1 cellular context compared by ENCODE assay signal in the genomic region with DNA sequence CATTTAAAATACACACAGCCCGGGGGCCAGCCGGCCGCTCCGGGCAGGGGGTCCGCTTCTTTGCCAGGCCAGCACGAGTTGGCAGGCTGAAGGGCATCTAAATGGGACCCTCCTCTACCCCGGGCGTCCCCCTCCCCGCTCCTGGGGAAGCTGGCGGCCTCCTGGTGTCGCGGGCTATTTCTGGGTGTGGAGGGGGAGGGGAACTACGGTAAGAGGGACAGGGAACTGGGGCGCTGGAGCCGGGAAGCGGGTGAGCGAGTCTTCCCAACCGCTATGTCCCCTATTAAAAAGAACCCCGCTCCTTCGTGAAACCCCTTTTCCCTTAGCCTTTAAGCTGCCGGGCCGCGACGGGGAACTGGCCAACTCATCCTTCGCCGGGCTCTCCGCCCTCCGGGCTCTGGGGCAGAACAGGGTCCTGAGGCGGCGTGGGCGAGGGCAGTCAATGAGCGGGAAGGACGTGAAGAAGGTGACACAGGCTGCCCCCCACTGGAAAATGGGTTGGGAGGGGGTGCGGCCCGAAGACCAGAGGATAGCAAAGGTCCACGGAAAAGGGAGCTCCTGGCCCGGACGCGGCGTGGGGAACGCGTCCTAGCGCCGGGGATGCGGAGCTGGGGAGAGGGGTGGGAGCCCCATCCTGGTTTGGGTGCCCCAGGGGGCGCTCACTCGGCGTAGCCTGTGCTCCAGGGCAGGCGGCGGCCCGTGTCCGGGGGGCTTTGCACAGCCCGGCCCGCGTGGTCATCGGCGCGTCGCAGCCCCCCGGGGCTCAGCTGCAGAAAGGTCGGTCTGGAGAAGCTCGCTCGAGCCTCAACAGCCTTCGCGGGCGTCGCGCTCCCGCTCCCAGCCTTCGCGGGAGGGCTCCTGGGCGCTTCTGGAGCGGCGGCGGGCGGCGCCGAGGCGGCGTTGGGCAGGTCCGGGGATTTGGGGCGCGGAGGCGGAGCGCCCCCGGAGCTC.
A peak's percentile ranks its signal among the peaks of the same experiment; 100 is the strongest.
TF ChIP-seq lines count a peak whose summit lies in the region.

No MANE protein-coding gene starts in this region.

TF ChIP-seq in HCT116, 20 proteins besides CTCF, POLR2A, EP300 and RAD21:
- TF ChIP-seq EGR1 (IDR thresholded peaks at IDR 0.05; ENCODE audit: low read depth) (peak; percentile 43; the same call in 1 of the 2 replicates), POLR2AphosphoS5 (IDR thresholded peaks at IDR 0.05; ENCODE audit: low read depth, low read length) (peak; percentile 50; the same call in 1 of the 2 replicates), MAX (IDR thresholded peaks at IDR 0.05) (peak; percentile 48; the same call in 1 of the 2 replicates), CEBPB (IDR thresholded peaks at IDR 0.05; ENCODE audit: low read depth) (no peak)
